8 cellular contexts compared by ENCODE assay signal in the genomic region with DNA sequence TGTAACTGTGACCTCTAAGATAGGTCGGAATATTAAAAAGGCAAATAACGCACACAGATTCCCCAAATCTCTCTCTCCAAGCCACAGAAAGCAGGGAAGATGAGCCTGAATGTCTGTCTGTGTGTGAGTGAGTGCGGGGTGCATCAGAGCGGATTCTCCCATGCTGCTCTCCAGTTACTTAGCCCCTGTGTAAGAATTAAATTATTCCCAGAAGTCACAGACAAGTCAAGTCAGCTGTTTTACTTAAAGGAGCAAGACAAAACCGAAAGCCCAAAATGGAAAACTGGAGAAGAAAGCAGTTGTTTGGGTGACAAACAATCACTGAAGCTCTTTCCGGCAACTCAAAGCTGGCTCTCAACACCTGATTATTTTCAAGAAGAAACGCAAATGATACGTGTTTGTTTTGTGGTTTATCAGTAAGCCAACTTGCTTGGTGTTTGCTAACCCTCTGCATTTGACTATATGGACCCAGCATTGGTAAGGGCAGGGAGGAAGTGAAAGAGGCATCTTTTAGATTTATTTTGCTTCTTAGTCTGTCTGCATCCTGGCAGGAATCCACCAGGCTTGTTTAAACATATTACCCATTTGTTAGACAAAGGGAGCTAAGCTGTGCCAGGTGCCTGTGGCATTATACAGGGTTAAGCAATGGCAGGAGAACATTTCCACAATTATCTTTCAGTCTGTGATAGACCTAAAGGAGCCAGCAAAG.
DNase-seq lines count a peak whose midpoint lies in the region; ATAC-seq and TF ChIP-seq lines count a peak whose summit lies in the region.

No MANE protein-coding gene starts in this region.

- H3K4me2 ChIP-seq in mammary epithelial cell (ENCODE audit: insufficient read depth, low read depth, low read length): peak overlapping the region; percentile 52

- no peaks in the 10 kb centered on the region for H3K9me3 ChIP-seq in mammary epithelial cell (replicated peaks; ENCODE audit: insufficient read depth, low read length)

- intact Hi-C loops in mammary epithelial cell (cut with micrococcal nuclease): loop anchor here (5.0 kb wide), 2 partner anchors 54 to 76 kb away; no protein-coding TSS in a partner anchor

- CTCF ChIA-PET in mammary epithelial cell (lab: Charles Lee; ENCODE audit: low non-redundant PET): no interaction called here

- TF ChIP-seq CTCF in GM12864 (IDR thresholded peaks at IDR 0.05; ENCODE audit: low read depth, low read length, missing control alignments) (no peak), mammary epithelial cell (conservative IDR thresholded peaks at IDR 0.05 in 1 of 2, IDR thresholded peaks at IDR 0.05 in 1 of 2; ENCODE audit: extremely low read depth in 1 of 2, insufficient read depth in 1 of 2, low read depth in 1 of 2, low read length in 2 of 2) (no peak)

- H3K36me3 Mint-ChIP-seq in stimulated activated memory B cell treated with anti-CD40 and anti-IgM and Interleukin-4, amounts not matched to agents 10 μg/mL and 1 μg/mL and 100 μg/mL, for 72 hours: peaks cover 13% of the 10 kb centered on the region

- no TSS peak for BruUV-seq in mammary epithelial cell (replicated peaks; lab: Mats Ljungman, UMichigan)

- H3K4me1 ChIP-seq in mammary epithelial cell (ENCODE audit: insufficient read depth, low read length): peaks cover 28% of the 10 kb centered on the region

- peak overlapping the region; percentile 51 for H2AFZ ChIP-seq in mammary epithelial cell (ENCODE audit: low read depth, low read length)

- H3K9ac ChIP-seq in mammary epithelial cell (ENCODE audit: insufficient read depth, low read length): no peak overlapping the region

- dilution Hi-C loops in mammary epithelial cell (cut with HindIII; ENCODE audit: low sequenced_read_pairs): no loop called here

- no peaks in the 10 kb centered on the region for H3K79me2 ChIP-seq in mammary epithelial cell (ENCODE audit: insufficient read depth, low read length)

- H3K9me3 Mint-ChIP-seq in stimulated activated memory B cell treated with anti-CD40 and anti-IgM and Interleukin-4, amounts not matched to agents 10 μg/mL and 1 μg/mL and 100 μg/mL, for 72 hours: no peaks in the 10 kb centered on the region

- ATAC-seq in HG02642 (IDR thresholded peaks at IDR 0.05; ENCODE audit: poor library complexity, unreplicated experiment): peak; percentile 83
- peak; percentile 85 for ATAC-seq in stimulated activated memory B cell treated with anti-CD40 and anti-IgM and Interleukin-4, amounts not matched to agents 10 μg/mL and 1 μg/mL and 100 μg/mL, for 72 hours

- no peaks in the 10 kb centered on the region for H3K36me3 ChIP-seq in mammary epithelial cell (ENCODE audit: insufficient read depth, low read length)

- in situ Hi-C loops in mammary epithelial cell (cut with MboI; ENCODE audit: low sequenced_read_pairs in 2 of 2): no loop called here

- no peaks in the 10 kb centered on the region for H3K27me3 Mint-ChIP-seq in stimulated activated memory B cell treated with anti-CD40 and anti-IgM and Interleukin-4, amounts not matched to agents 10 μg/mL and 1 μg/mL and 100 μg/mL, for 72 hours

- H3K4me3 ChIP-seq in GM12864 (ENCODE audit: low read depth, low read length) (no peak overlapping the region), mammary epithelial cell (replicated peaks in 1 of 3; ENCODE audit: insufficient read depth in 1 of 3, low read depth in 2 of 3, low read length in 3 of 3) (no peak overlapping the region)

- H3K27ac ChIP-seq in mammary epithelial cell (ENCODE audit: insufficient read depth, low read depth, low read length): peak overlapping the region; percentile 64

- no peaks in the 10 kb centered on the region for H4K20me1 ChIP-seq in mammary epithelial cell (ENCODE audit: insufficient read depth, low read length)

- DNase-seq in GM12864 (ENCODE audit: low read depth) (peak; percentile 64), NCI-H1930 (lab: John Stamatoyannopoulos, UW) (peak; percentile 76 to 86), mammary epithelial cell (peak; percentile 88), GOT3 (lab: John Stamatoyannopoulos, UW) (no peak), iPS-NIHi7 (ENCODE audit: extremely low spot score) (no peak)
- DNase-seq in activated T-cell treated with anti-CD3 and anti-CD28 coated beads, Interleukin-2, amount 50 U/mL, for 1 hour: no peak

- no peak overlapping the region for H3K4me3 Mint-ChIP-seq in stimulated activated memory B cell treated with anti-CD40 and anti-IgM and Interleukin-4, amounts not matched to agents 10 μg/mL and 1 μg/mL and 100 μg/mL, for 72 hours

- H3K4me1 Mint-ChIP-seq in stimulated activated memory B cell treated with anti-CD40 and anti-IgM and Interleukin-4, amounts not matched to agents 10 μg/mL and 1 μg/mL and 100 μg/mL, for 72 hours: peaks cover 7% of the 10 kb centered on the region

- 39% methylated on average over 6 of the region's 8 CpGs for WGBS in mammary epithelial cell (ENCODE audit: low coverage, missing lambda C conversion rate)

- H3K27me3 ChIP-seq in mammary epithelial cell (ENCODE audit: insufficient read depth, low read length): no peaks in the 10 kb centered on the region

- no peak overlapping the region for H3K27ac Mint-ChIP-seq in stimulated activated memory B cell treated with anti-CD40 and anti-IgM and Interleukin-4, amounts not matched to agents 10 μg/mL and 1 μg/mL and 100 μg/mL, for 72 hours

Comparison
In these comparisons a context has a peak if more than half of its experiments do, and no peak if none do; other contexts are left out.
1. DNase-seq: peak in GM12864 (single experiment), NCI-H1930 (2 of 2) and mammary epithelial cell (single experiment); none in GOT3 (single experiment), iPS-NIHi7 (single experiment) and activated T-cell treated with anti-CD3 and anti-CD28 coated beads, Interleukin-2, amount 50 U/mL, for 1 hour (single experiment).